10 cellular contexts compared by ENCODE assay signal in the genomic region with DNA sequence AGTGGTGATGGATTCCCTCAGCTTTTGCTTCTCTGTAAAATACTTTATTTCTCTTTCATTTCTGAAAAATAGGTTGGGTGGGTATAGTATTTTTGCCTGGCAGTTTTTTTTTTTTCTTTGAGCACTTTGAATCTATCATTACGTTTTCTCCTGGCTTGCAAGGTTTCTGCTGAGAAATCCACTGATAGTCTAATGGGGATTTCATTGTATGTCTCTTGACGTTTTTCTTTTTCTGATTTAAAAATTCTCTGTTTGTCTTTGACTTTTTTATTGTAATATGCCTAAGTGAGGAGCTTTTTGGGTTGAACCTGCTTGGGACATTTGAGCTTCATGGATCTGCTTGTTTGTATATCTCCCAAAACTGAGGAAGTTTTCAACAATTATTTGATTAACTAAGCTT.
"Had no signal": no experiment of that assay in that cellular context is flagged by ENCODE, and none has a peak within 500 bp of the region (broad histone marks: within the 10 kb centered on the region; RNA-seq: fewer than 3 reads in every experiment).

No MANE protein-coding gene starts in this region.

- DNase-seq: GM23248, GOT3, H7, H9, HCEC 1CT, HFFc6 had no signal

- H3K36me3 ChIP-seq: HAP-1 had no signal

- H3K4me1 ChIP-seq: HAP-1 had no signal

- FAIRE-seq: H1, H54 had no signal

- H3K27ac ChIP-seq: GM23248 had no signal

- H3K4me2 ChIP-seq: GM23338 had no signal

- H2AFZ ChIP-seq: GM23248, GM23338 had no signal

- H3K9me3 ChIP-seq: HAP-1 had no signal

- H3K4me3 ChIP-seq: GM23248, GM23338, HAP-1 had no signal
